17 cellular contexts compared by ENCODE assay signal in the genomic region with DNA sequence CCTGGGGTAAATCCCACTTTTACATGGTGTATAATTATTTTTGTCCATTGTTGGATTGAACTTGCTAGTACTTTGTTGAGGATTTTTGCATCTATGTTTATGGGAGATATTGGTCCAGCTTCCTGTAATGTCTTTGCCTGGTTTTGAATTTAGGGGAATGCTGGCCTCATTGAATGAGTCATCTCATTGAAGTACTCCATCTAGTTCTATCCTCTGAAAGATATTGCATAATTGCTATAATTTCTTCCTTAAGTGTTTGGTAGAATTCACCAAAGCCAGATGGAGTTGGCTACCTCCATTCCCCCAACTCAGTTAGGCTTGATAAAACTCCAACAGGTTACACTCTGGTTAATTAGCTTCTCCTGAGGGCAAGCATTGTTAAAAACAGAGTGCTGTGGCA.
DNase-seq lines count a peak whose midpoint lies in the region; ATAC-seq, FAIRE-seq and TF ChIP-seq lines count a peak whose summit lies in the region.
"Had no signal": no experiment of that assay in that cellular context is flagged by ENCODE, and none has a peak within 500 bp of the region (broad histone marks: within the 10 kb centered on the region; RNA-seq: fewer than 3 reads in every experiment).

No MANE protein-coding gene starts in this region.

- no peaks in the 10 kb centered on the region for H3K79me1 ChIP-seq in mesenchymal stem cell (replicated peaks; ENCODE audit: low read length, poor library complexity, severe bottlenecking)

- peak overlapping the region in 1 of 2 experiments; percentile 53 for H3K18ac ChIP-seq in mesenchymal stem cell (ENCODE audit: low read depth in 1 of 2, low read length in 2 of 2)

- H3K4me3 ChIP-seq in bronchial epithelial cell (ENCODE audit: low read depth, low read length), result no peak overlapping the region
- no peak overlapping the region for H3K4me3 ChIP-seq in mesenchymal stem cell (ENCODE audit: insufficient read depth in 1 of 2, low read depth in 1 of 2, low read length in 2 of 2)
- H3K4me3 ChIP-seq: MG63 had no signal

- no peak for TF ChIP-seq CTCF in bronchial epithelial cell (IDR thresholded peaks at IDR 0.05; ENCODE audit: insufficient read depth, low read length, severe bottlenecking)

- no peak overlapping the region for H3K9ac ChIP-seq in mesenchymal stem cell (ENCODE audit: low read length)

- H3K36me3 ChIP-seq in bronchial epithelial cell (ENCODE audit: control insufficient read depth, insufficient read depth, low read length) (no peaks in the 10 kb centered on the region), mesenchymal stem cell (ENCODE audit: control insufficient read depth in 1 of 2, insufficient read depth in 2 of 2, low read depth in 1 of 2, low read length in 2 of 2) (no peaks in the 10 kb centered on the region)
- H3K36me3 ChIP-seq: MG63 had no signal

- H3K4me1 ChIP-seq in mesenchymal stem cell (ENCODE audit: control insufficient read depth, insufficient read depth, low read depth, low read length), result peaks cover 2% of the 10 kb centered on the region

- H4K8ac ChIP-seq in mesenchymal stem cell (ENCODE audit: low read length), result no peak overlapping the region

- peak; percentile 71 for DNase-seq in EH (ENCODE audit: low read depth)
- DNase-seq in HT1080 (ENCODE audit: low read depth), result peak; percentile 46
- peak; percentile 77 for DNase-seq in bronchial epithelial cell (ENCODE audit: low read depth)
- peak; percentile 54 for DNase-seq in mesenchymal stem cell
- DNase-seq in RPMI8226, result no peak
- DNase-seq: activated CD4-positive, alpha-beta T cell treated with anti-CD3 and anti-CD28 coated beads, Interleukin-2, amount 50 U/mL, for 1 hour; activated T-cell treated with anti-CD3 and anti-CD28 coated beads, Interleukin-2, amount 50 U/mL, for 4 hours; CD8-positive, alpha-beta memory T cell; kidney; MG63; NCI-H2081 treated with DMSO at 0.1 percent for 48 hours; NK-92 treated with Interleukin-12 subunit alpha and Interleukin-12 subunit beta, amount 100 ng/mL, for 24 hours; posterior cingulate gyrus; T-helper 9 cell had no signal

- FAIRE-seq in bronchial epithelial cell (lab: Jason Lieb, UNC), result no peak
- FAIRE-seq: kidney had no signal

- H3K4me2 ChIP-seq in mesenchymal stem cell (ENCODE audit: low read length, poor library complexity, severe bottlenecking), result no peak overlapping the region

- H3K27me3 ChIP-seq in bronchial epithelial cell (ENCODE audit: control insufficient read depth, insufficient read depth, low read length) (no peaks in the 10 kb centered on the region), mesenchymal stem cell (ENCODE audit: control insufficient read depth in 1 of 2, insufficient read depth in 1 of 2, low read length in 2 of 2) (no peaks in the 10 kb centered on the region)
- H3K27me3 ChIP-seq: MG63 had no signal

- H2BK5ac ChIP-seq in mesenchymal stem cell (ENCODE audit: low read depth, low read length, poor library complexity, severe bottlenecking), result no peak overlapping the region

- H2AFZ ChIP-seq in mesenchymal stem cell (ENCODE audit: low read depth, low read length), result no peak overlapping the region

- H3K9me3 ChIP-seq in mesenchymal stem cell (ENCODE audit: control insufficient read depth, low read length), result no peaks in the 10 kb centered on the region
- H3K9me3 ChIP-seq: MG63 had no signal

- H3K27ac ChIP-seq in mesenchymal stem cell (ENCODE audit: low read length, poor library complexity, severe bottlenecking), result no peak overlapping the region

- no peak overlapping the region for H2BK15ac ChIP-seq in mesenchymal stem cell (ENCODE audit: low read depth, poor library complexity, severe bottlenecking)

- no peak overlapping the region for H4K91ac ChIP-seq in mesenchymal stem cell (ENCODE audit: low read length)

- no peak overlapping the region for H3K14ac ChIP-seq in mesenchymal stem cell (ENCODE audit: low read length in 2 of 2)

- H2AK5ac ChIP-seq in mesenchymal stem cell (ENCODE audit: low read length, severe bottlenecking), result no peak overlapping the region

- ATAC-seq in HG02852 (IDR thresholded peaks at IDR 0.05; ENCODE audit: unreplicated experiment), result no peak
- ATAC-seq in HG02678 (IDR thresholded peaks at IDR 0.05; ENCODE audit: unreplicated experiment), result no peak
- no peak for ATAC-seq in GM18517 (IDR thresholded peaks at IDR 0.05; ENCODE audit: unreplicated experiment)
- ATAC-seq: activated T-cell treated with anti-CD3 and anti-CD28 coated beads, Interleukin-2, amount 50 U/mL, for 4 hours had no signal

- H2BK120ac ChIP-seq in mesenchymal stem cell (ENCODE audit: low read depth, low read length), result no peak overlapping the region

- H3K4ac ChIP-seq in mesenchymal stem cell (ENCODE audit: low read depth in 1 of 2, low read length in 2 of 2), result peak overlapping the region in 1 of 2 experiments; percentile 28

- no peak overlapping the region for H3K23ac ChIP-seq in mesenchymal stem cell (ENCODE audit: low read length in 2 of 2)

- H2BK12ac ChIP-seq in mesenchymal stem cell (ENCODE audit: low read length in 2 of 2), result no peak overlapping the region
